11 cellular contexts compared by ENCODE assay signal in genomic region chr18:58100154-58100553, GRCh38. TPM values are rescaled to one million over a fixed set of nuclear protein-coding genes. Genes with fewer than 3 reads are reported as not detected.
A peak's percentile ranks its signal among the peaks of the same experiment; 100 is the strongest.
DNase-seq lines count a peak whose midpoint lies in the region; ATAC-seq, FAIRE-seq and TF ChIP-seq lines count a peak whose summit lies in the region.
"Had no signal": no experiment of that assay in that cellular context is flagged by ENCODE, and none has a peak within 500 bp of the region (broad histone marks: within the 10 kb centered on the region; RNA-seq: fewer than 3 reads in every experiment).

No MANE protein-coding gene starts in this region.

- H3K27ac Mint-ChIP-seq in immature natural killer cell: no peak overlapping the region
- H3K27ac Mint-ChIP-seq: dendritic cell treated with granulocyte-macrophage colony-stimulating factor and Interleukin-4, amounts not matched to agents 40 ng/mL and 50 ng/mL, for 4 days had no signal

- H3K27me3 ChIP-seq in bronchial epithelial cell (ENCODE audit: control insufficient read depth, insufficient read depth, low read length): no peaks in the 10 kb centered on the region
- no peaks in the 10 kb centered on the region for H3K27me3 ChIP-seq in tibial artery
- H3K27me3 ChIP-seq: SJCRH30 had no signal

- TF ChIP-seq CTCF in GM12865 (IDR thresholded peaks at IDR 0.05; ENCODE audit: insufficient read depth, low read depth, low read length, missing control alignments) (no peak), bronchial epithelial cell (IDR thresholded peaks at IDR 0.05; ENCODE audit: insufficient read depth, low read length, severe bottlenecking) (no peak), tibial artery (IDR thresholded peaks at IDR 0.05) (no peak)

- H3K4me1 Mint-ChIP-seq in immature natural killer cell: no peaks in the 10 kb centered on the region

- H3K4me3 Mint-ChIP-seq in immature natural killer cell: no peak overlapping the region
- H3K4me3 Mint-ChIP-seq: dendritic cell treated with granulocyte-macrophage colony-stimulating factor and Interleukin-4, amounts not matched to agents 40 ng/mL and 50 ng/mL, for 4 days had no signal

- no peak overlapping the region for H3K27ac ChIP-seq in tibial artery
- H3K27ac ChIP-seq: SJCRH30 had no signal

- FAIRE-seq in bronchial epithelial cell (lab: Jason Lieb, UNC): peak; percentile 66

- H3K4me1 ChIP-seq in tibial artery: no peaks in the 10 kb centered on the region
- H3K4me1 ChIP-seq: SJCRH30 had no signal

- H3K4me3 ChIP-seq in GM12865 (ENCODE audit: low read depth, low read length) (no peak overlapping the region), bronchial epithelial cell (ENCODE audit: low read depth, low read length) (no peak overlapping the region), tibial artery (no peak overlapping the region)
- H3K4me3 ChIP-seq: SJCRH30 had no signal

- no peaks in the 10 kb centered on the region for H3K9me3 Mint-ChIP-seq in immature natural killer cell
- H3K9me3 Mint-ChIP-seq: dendritic cell treated with granulocyte-macrophage colony-stimulating factor and Interleukin-4, amounts not matched to agents 40 ng/mL and 50 ng/mL, for 4 days had no signal

- DNase-seq in GM12865 (ENCODE audit: low read depth) (peak; percentile 48), bronchial epithelial cell (ENCODE audit: low read depth) (no peak), HK-2 (ENCODE audit: unreplicated experiment) (no peak), NCI-H1930 (lab: John Stamatoyannopoulos, UW) (no peak), tibial artery (no peak), immature natural killer cell (no peak)
- DNase-seq: NK-92 treated with Interleukin-12 subunit alpha and Interleukin-12 subunit beta, amount 100 ng/mL, for 24 hours; SJCRH30 had no signal

- intact Hi-C loops in tibial artery (cut with DNase I; ENCODE audit: low total_unique reads): no loop called here

- H3K36me3 ChIP-seq in bronchial epithelial cell (ENCODE audit: control insufficient read depth, insufficient read depth, low read length) (no peaks in the 10 kb centered on the region), tibial artery (no peaks in the 10 kb centered on the region)
- H3K36me3 ChIP-seq: SJCRH30 had no signal

- ATAC-seq in GM19351 (IDR thresholded peaks at IDR 0.05; ENCODE audit: unreplicated experiment): peak; percentile 67
- peak; percentile 70 for ATAC-seq in HG03378 (IDR thresholded peaks at IDR 0.05; ENCODE audit: unreplicated experiment)

- peaks cover 0 to 5% (median 0%) of the 10 kb centered on the region in 3 donors for H3K27me3 Mint-ChIP-seq in immature natural killer cell (ENCODE audit: low read depth in 3 of 3)

- H3K36me3 Mint-ChIP-seq in immature natural killer cell: no peaks in the 10 kb centered on the region

- H3K9me3 ChIP-seq in tibial artery: no peaks in the 10 kb centered on the region
- H3K9me3 ChIP-seq: SJCRH30 had no signal

RNA-seq across cellular contexts. Expression of gene NEDD4L, which starts 56.1 kb away (rescaled TPM):
- total RNA-seq in bronchial epithelial cell: 11.3 and 14.2 TPM in 2 replicates
- polyA plus RNA-seq in immature natural killer cell: 1 to 10 TPM in 2 of 3 donors, under 1 TPM in 1; 0.62 to 2.2 (median 2.0) TPM
